16 cellular contexts compared by ENCODE assay signal in the genomic region with DNA sequence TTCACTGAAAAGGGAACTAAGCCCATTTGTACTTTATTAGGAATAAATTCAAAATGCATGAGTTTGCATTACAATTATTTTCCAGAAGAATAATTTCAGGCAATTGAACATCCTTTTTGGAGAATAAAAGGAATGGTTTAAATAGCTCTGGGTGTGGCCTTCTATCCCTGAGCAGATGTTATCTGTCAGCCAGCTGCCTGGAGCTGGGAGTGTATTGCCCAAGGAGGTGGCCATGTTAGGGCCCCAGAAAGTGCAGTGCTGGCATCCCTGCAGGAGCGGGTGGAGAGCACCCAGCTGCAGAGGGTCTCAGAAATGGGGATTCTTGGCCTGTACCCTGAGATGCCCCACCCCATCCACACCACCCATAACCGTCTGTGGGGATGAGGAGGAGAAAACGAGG. TPM values are rescaled to one million over a fixed set of nuclear protein-coding genes. Genes with fewer than 3 reads are reported as not detected.
"Had no signal": no experiment of that assay in that cellular context is flagged by ENCODE, and none has a peak within 500 bp of the region (broad histone marks: within the 10 kb centered on the region; RNA-seq: fewer than 3 reads in every experiment).

No MANE protein-coding gene starts in this region.

- H3K9me3 ChIP-seq: tibial artery, uterus had no signal

- FAIRE-seq: keratinocyte had no signal

- H3K79me2 ChIP-seq: parathyroid adenoma had no signal

- H3K9ac ChIP-seq: parathyroid adenoma had no signal

- H2AFZ ChIP-seq: parathyroid adenoma had no signal

- DNase-seq: activated CD4-positive, alpha-beta T cell treated with anti-CD3 and anti-CD28 coated beads, Interleukin-2, amount 50 U/mL, for 1 hour; activated CD8-positive, alpha-beta memory T cell treated with anti-CD3 and anti-CD28 coated beads for 24 hours; activated gamma-delta T cell treated with Interleukin-2 at 50 U/mL for 16 hours; brain microvascular endothelial cell; effector memory CD8-positive, alpha-beta T cell; hippocampal formation; naive thymus-derived CD8-positive, alpha-beta T cell; stimulated activated CD4-positive, alpha-beta T cell treated with anti-CD3 and anti-CD28 coated beads, Interleukin-2, amount 100 ng/mL, for 48 hours; tibial artery; uterus had no signal

- H3K27me3 ChIP-seq: brain microvascular endothelial cell, tibial artery, uterus had no signal

- H3K36me3 ChIP-seq: brain microvascular endothelial cell, tibial artery, uterus had no signal

- ATAC-seq: activated CD4-positive, CD25-positive, alpha-beta regulatory T cell treated with anti-CD3 and anti-CD28 coated beads, Interleukin-2, amount 50 U/mL, for 24 hours; effector memory CD8-positive, alpha-beta T cell; left lobe of liver; naive thymus-derived CD8-positive, alpha-beta T cell; stimulated activated memory B cell treated with anti-CD40 and anti-IgM and Interleukin-4, amounts not matched to agents 10 μg/mL and 1 μg/mL and 100 μg/mL, for 72 hours had no signal

- H3K27ac ChIP-seq: brain microvascular endothelial cell, epithelial cell of prostate, parathyroid adenoma, tibial artery had no signal

- H3K4me3 ChIP-seq: tibial artery, uterus had no signal

- H3K4me1 ChIP-seq: parathyroid adenoma, tibial artery, uterus had no signal

RNA-seq across cellular contexts. Expression of a gene that starts 21.6 kb away (rescaled TPM):
- total RNA-seq: naive thymus-derived CD8-positive, alpha-beta T cell had no signal
